In genomic region chr3:106172780-106173179, GRCh38 we compare ENCODE assay signal across 9 cellular contexts.
DNase-seq lines count a peak whose midpoint lies in the region; ATAC-seq and TF ChIP-seq lines count a peak whose summit lies in the region.
"Had no signal": no experiment of that assay in that cellular context is flagged by ENCODE, and none has a peak within 500 bp of the region (broad histone marks: within the 10 kb centered on the region; RNA-seq: fewer than 3 reads in every experiment).

No MANE protein-coding gene starts in this region.

- POLR2A ChIA-PET in activated CD8-positive, alpha-beta T cell treated with anti-CD3 and anti-CD28 coated beads for 36 hours (lab: Charles Lee) = interaction anchor here (0.6 kb wide), 1 partner anchor 305 kb away, joined by 3 read pairs; no protein-coding TSS in a partner anchor

- in situ Hi-C loops in GM13976 (cut with MboI; ENCODE audit: low sequenced_read_pairs, unreplicated experiment) = loop anchor here (10.0 kb wide), 1 partner anchor 82 kb away; no protein-coding TSS in a partner anchor

- intact Hi-C loops in activated CD8-positive, alpha-beta T cell treated with anti-CD3 and anti-CD28 coated beads for 36 hours (cut with micrococcal nuclease) = loop anchor here (2.0 to 10.0 kb wide), 4 partner anchors 158 to 478 kb away; no protein-coding TSS in a partner anchor

- CTCF ChIA-PET in activated CD8-positive, alpha-beta T cell treated with anti-CD3 and anti-CD28 coated beads for 36 hours (lab: Charles Lee) = no interaction called here

- no peak for TF ChIP-seq CTCF in GM13976 (IDR thresholded peaks at IDR 0.05; ENCODE audit: borderline replicate concordance, control extremely low read depth, extremely low read depth, insufficient read depth, missing control alignments)
- no peak for TF ChIP-seq CTCF in activated CD8-positive, alpha-beta T cell treated with anti-CD3 and anti-CD28 coated beads for 36 hours (IDR thresholded peaks at IDR 0.05)

- H3K36me3 Mint-ChIP-seq in activated CD8-positive, alpha-beta T cell treated with anti-CD3 and anti-CD28 coated beads for 36 hours (ENCODE audit: low read depth) = peaks cover 8% of the 10 kb centered on the region

- DNase-seq in GM13976 (ENCODE audit: low spot score) = peak; percentile 62
- DNase-seq in activated CD8-positive, alpha-beta T cell treated with anti-CD3 and anti-CD28 coated beads for 36 hours = no peak
- DNase-seq in NCI-H1105 treated with DMSO at 0.1 percent for 48 hours (lab: John Stamatoyannopoulos, UW) = no peak
- no peak for DNase-seq in GDM1 (lab: John Stamatoyannopoulos, UW)
- DNase-seq in HCEC 1CT = no peak
- DNase-seq in NCI-H2081 (lab: John Stamatoyannopoulos, UW) = no peak
- DNase-seq: Calu3 had no signal

- H3K27me3 Mint-ChIP-seq in activated CD8-positive, alpha-beta T cell treated with anti-CD3 and anti-CD28 coated beads for 36 hours = no peaks in the 10 kb centered on the region

- H3K4me3 Mint-ChIP-seq in activated CD8-positive, alpha-beta T cell treated with anti-CD3 and anti-CD28 coated beads for 36 hours = peak overlapping the region; percentile 11

- H3K27ac Mint-ChIP-seq in activated CD8-positive, alpha-beta T cell treated with anti-CD3 and anti-CD28 coated beads for 36 hours = peak overlapping the region; percentile 87

- ATAC-seq in GM19455 (IDR thresholded peaks at IDR 0.05; ENCODE audit: unreplicated experiment) (peak; percentile 39), HG03097 (IDR thresholded peaks at IDR 0.05; ENCODE audit: low FRiP score, unreplicated experiment) (peak; percentile 57)
- ATAC-seq in activated CD8-positive, alpha-beta T cell treated with anti-CD3 and anti-CD28 coated beads for 36 hours = peak; percentile 43

- peaks cover 73% of the 10 kb centered on the region for H3K4me1 Mint-ChIP-seq in activated CD8-positive, alpha-beta T cell treated with anti-CD3 and anti-CD28 coated beads for 36 hours (ENCODE audit: low read depth)

- H3K9me3 Mint-ChIP-seq in activated CD8-positive, alpha-beta T cell treated with anti-CD3 and anti-CD28 coated beads for 36 hours = peaks cover 3% of the 10 kb centered on the region
